ENCODE assay signal across 25 cellular contexts in genomic region chrY:7358068-7358467, GRCh38.
"Had no signal": no experiment of that assay in that cellular context is flagged by ENCODE, and none has a peak within 500 bp of the region (broad histone marks: within the 10 kb centered on the region; RNA-seq: fewer than 3 reads in every experiment).

No MANE protein-coding gene starts in this region.

- ATAC-seq: activated T-cell treated with anti-CD3 and anti-CD28 coated beads, Interleukin-2, amount 50 U/mL, for 4 hours; gastroesophageal sphincter; heart left ventricle; left lung; naive thymus-derived CD4-positive, alpha-beta T cell; stimulated activated naive B cell treated with anti-CD40 and anti-IgM and Interleukin-4, amounts not matched to agents 10 μg/mL and 1 μg/mL and 100 μg/mL, for 72 hours had no signal

- H3K27me3 Mint-ChIP-seq: naive thymus-derived CD4-positive, alpha-beta T cell; stimulated activated naive B cell treated with anti-CD40 and anti-IgM and Interleukin-4, amounts not matched to agents 10 μg/mL and 1 μg/mL and 100 μg/mL, for 72 hours had no signal

- H3K36me3 ChIP-seq: breast epithelium, colonic mucosa, sigmoid colon, upper lobe of left lung, WERI-Rb-1 had no signal

- H3K4me1 Mint-ChIP-seq: endodermal cell; neural crest cell; stimulated activated naive B cell treated with anti-CD40 and anti-IgM and Interleukin-4, amounts not matched to agents 10 μg/mL and 1 μg/mL and 100 μg/mL, for 72 hours had no signal

- H3K4me3 Mint-ChIP-seq: activated T-cell treated with anti-CD3 and anti-CD28 coated beads, Interleukin-2, amount 50 U/mL, for 4 hours; endodermal cell; naive thymus-derived CD4-positive, alpha-beta T cell; neural crest cell; stimulated activated naive B cell treated with anti-CD40 and anti-IgM and Interleukin-4, amounts not matched to agents 10 μg/mL and 1 μg/mL and 100 μg/mL, for 72 hours had no signal

- H3K27ac Mint-ChIP-seq: endodermal cell; stimulated activated naive B cell treated with anti-CD40 and anti-IgM and Interleukin-4, amounts not matched to agents 10 μg/mL and 1 μg/mL and 100 μg/mL, for 72 hours had no signal

- H3K4me1 ChIP-seq: breast epithelium, colonic mucosa, esophagus squamous epithelium, gastroesophageal sphincter, left lung, upper lobe of left lung had no signal

- H3K27ac ChIP-seq: breast epithelium, colonic mucosa, esophagus squamous epithelium, gastroesophageal sphincter, heart left ventricle, left lung, sigmoid colon, upper lobe of left lung, WERI-Rb-1 had no signal

- DNase-seq: activated CD4-positive, alpha-beta T cell treated with anti-CD3 and anti-CD28 coated beads, Interleukin-2, amount 50 U/mL, for 1 hour; activated CD4-positive, CD25-positive, alpha-beta regulatory T cell treated with anti-CD3 and anti-CD28 coated beads, Interleukin-2, amount 50 U/mL, for 72 hours; activated CD8-positive, alpha-beta memory T cell treated with anti-CD3 and anti-CD28 coated beads, Interleukin-2, amount 50 U/mL, for 48 hours; activated effector memory CD4-positive, alpha-beta T cell treated with Interleukin-2 at 50 U/mL for 16 hours; activated T-cell treated with anti-CD3 and anti-CD28 coated beads, Interleukin-2, amount 50 U/mL, for 4 hours; colonic mucosa; endodermal cell; esophagus squamous epithelium; heart left ventricle; kidney; left lung; naive thymus-derived CD4-positive, alpha-beta T cell; occipital lobe; sigmoid colon; stimulated activated CD4-positive, alpha-beta T cell treated with anti-CD3 and anti-CD28 coated beads, Interleukin-15, amount 100 ng/mL, for 24 hours; stimulated activated naive B cell treated with anti-CD40 and anti-IgM and Interleukin-4, amounts not matched to agents 10 μg/mL and 1 μg/mL and 100 μg/mL, for 72 hours; T-helper 1 cell; upper lobe of left lung; WERI-Rb-1 had no signal

- H3K9me3 ChIP-seq: breast epithelium, colonic mucosa, esophagus squamous epithelium, gastroesophageal sphincter, heart left ventricle, left lung, sigmoid colon, upper lobe of left lung had no signal

- H3K27me3 ChIP-seq: breast epithelium, colonic mucosa, esophagus squamous epithelium, gastroesophageal sphincter, heart left ventricle, left lung, sigmoid colon, upper lobe of left lung had no signal

- H3K4me3 ChIP-seq: breast epithelium, colonic mucosa, esophagus squamous epithelium, gastroesophageal sphincter, heart left ventricle, left lung, lung, sigmoid colon, smooth muscle cell, upper lobe of left lung had no signal

- H3K9me3 Mint-ChIP-seq: activated naive CD4-positive, alpha-beta T cell treated with anti-CD3 and anti-CD28 coated beads, Interleukin-2, amount 50 U/mL, for 72 hours; activated T-cell treated with anti-CD3 and anti-CD28 coated beads, Interleukin-2, amount 50 U/mL, for 4 hours; endodermal cell; neural crest cell; stimulated activated naive B cell treated with anti-CD40 and anti-IgM and Interleukin-4, amounts not matched to agents 10 μg/mL and 1 μg/mL and 100 μg/mL, for 72 hours had no signal
